In genomic region chr6:156963712-156964700, GRCh38 we compare ENCODE assay signal across 8 cellular contexts.
A peak's percentile ranks its signal among the peaks of the same experiment; 100 is the strongest.
DNase-seq lines count a peak whose midpoint lies in the region; ATAC-seq and TF ChIP-seq lines count a peak whose summit lies in the region.

No MANE protein-coding gene starts in this region.

- no peak for TF ChIP-seq POLR2A in gastrocnemius medialis (IDR thresholded peaks at IDR 0.05)

- TF ChIP-seq CTCF in right atrium auricular region (IDR thresholded peaks at IDR 0.05) = no peak
- TF ChIP-seq CTCF in fibroblast of pulmonary artery (IDR thresholded peaks at IDR 0.05; ENCODE audit: low read length, missing control alignments) = no peak
- no peak for TF ChIP-seq CTCF in gastrocnemius medialis (IDR thresholded peaks at IDR 0.05 in 4 of 5, conservative IDR thresholded peaks at IDR 0.05 in 1 of 5)

- intact Hi-C loops in Right ventricle myocardium superior (cut with DNase I) (no loop called here), gastrocnemius medialis (cut with DNase I; ENCODE audit: low total_unique reads) (no loop called here)

- no peaks in the 10 kb centered on the region for H3K27me3 ChIP-seq in right atrium auricular region
- H3K27me3 ChIP-seq in SJSA1 (replicated peaks) = no peaks in the 10 kb centered on the region
- no peaks in the 10 kb centered on the region for H3K27me3 ChIP-seq in gastrocnemius medialis

- H3K9me3 ChIP-seq in right atrium auricular region = no peaks in the 10 kb centered on the region
- no peaks in the 10 kb centered on the region for H3K9me3 ChIP-seq in SJSA1 (replicated peaks)
- no peaks in the 10 kb centered on the region for H3K9me3 ChIP-seq in gastrocnemius medialis

- peak overlapping the region in 1 of 2 donors; percentile 31 for H3K4me3 ChIP-seq in right atrium auricular region
- H3K4me3 ChIP-seq in SJSA1 = peak overlapping the region; percentile 18; the same call in 1 of the 2 replicates
- H3K4me3 ChIP-seq in fibroblast of pulmonary artery (replicated peaks; ENCODE audit: low read depth, low read length) = peak overlapping the region; percentile 63
- peak overlapping the region in 3 of 4 donors; percentile 12 to 52 (median 43) for H3K4me3 ChIP-seq in gastrocnemius medialis

- in situ Hi-C loops in gastrocnemius medialis (cut with MboI; ENCODE audit: low sequenced_read_pairs in 4 of 4) = loop anchor here in 2 of 4 donors (25.0 kb wide), 1 partner anchor 177 kb away; the partner anchor contains the start of gene ARID1B (in 2 of the 2)

- H3K4me1 ChIP-seq in right atrium auricular region (peaks cover 0 to 28% of the 10 kb centered on the region in 2 donors), SJSA1 (replicated peaks) (peaks cover 9% of the 10 kb centered on the region), gastrocnemius medialis (peaks cover 37 to 38% of the 10 kb centered on the region in 2 donors)

- ATAC-seq in Right ventricle myocardium superior (ENCODE audit: poor library complexity) (peak; percentile 45), gastrocnemius medialis (peak; percentile 80 to 97)

- no peaks in the 10 kb centered on the region for H3K36me3 ChIP-seq in right atrium auricular region
- no peaks in the 10 kb centered on the region for H3K36me3 ChIP-seq in SJSA1
- no peaks in the 10 kb centered on the region for H3K36me3 ChIP-seq in gastrocnemius medialis

- no peak for DNase-seq in Right ventricle myocardium superior
- DNase-seq in right atrium auricular region (ENCODE audit: low spot score) = no peak
- DNase-seq in SJSA1 (ENCODE audit: low read depth in 1 of 2, low spot score in 2 of 2) = peak in 1 of 2 experiments; percentile 34
- DNase-seq in fibroblast of pulmonary artery (ENCODE audit: low read depth) = peak; percentile 65
- DNase-seq in gastrocnemius medialis = peak in 1 of 2 donors; percentile 77
- DNase-seq in foreskin melanocyte = no peak
- no peak for DNase-seq in H4 (ENCODE audit: low spot score)
- DNase-seq in superior temporal gyrus (ENCODE audit: extremely low spot score) = no peak

- H3K27ac ChIP-seq in right atrium auricular region (peak overlapping the region in 1 of 2 donors; percentile 37), SJSA1 (peak overlapping the region; percentile 3; the same call in 1 of the 2 replicates), gastrocnemius medialis (peak overlapping the region; percentile 65 to 82 (median 75))
